ENCODE assay signal across 9 cellular contexts in the genomic region with DNA sequence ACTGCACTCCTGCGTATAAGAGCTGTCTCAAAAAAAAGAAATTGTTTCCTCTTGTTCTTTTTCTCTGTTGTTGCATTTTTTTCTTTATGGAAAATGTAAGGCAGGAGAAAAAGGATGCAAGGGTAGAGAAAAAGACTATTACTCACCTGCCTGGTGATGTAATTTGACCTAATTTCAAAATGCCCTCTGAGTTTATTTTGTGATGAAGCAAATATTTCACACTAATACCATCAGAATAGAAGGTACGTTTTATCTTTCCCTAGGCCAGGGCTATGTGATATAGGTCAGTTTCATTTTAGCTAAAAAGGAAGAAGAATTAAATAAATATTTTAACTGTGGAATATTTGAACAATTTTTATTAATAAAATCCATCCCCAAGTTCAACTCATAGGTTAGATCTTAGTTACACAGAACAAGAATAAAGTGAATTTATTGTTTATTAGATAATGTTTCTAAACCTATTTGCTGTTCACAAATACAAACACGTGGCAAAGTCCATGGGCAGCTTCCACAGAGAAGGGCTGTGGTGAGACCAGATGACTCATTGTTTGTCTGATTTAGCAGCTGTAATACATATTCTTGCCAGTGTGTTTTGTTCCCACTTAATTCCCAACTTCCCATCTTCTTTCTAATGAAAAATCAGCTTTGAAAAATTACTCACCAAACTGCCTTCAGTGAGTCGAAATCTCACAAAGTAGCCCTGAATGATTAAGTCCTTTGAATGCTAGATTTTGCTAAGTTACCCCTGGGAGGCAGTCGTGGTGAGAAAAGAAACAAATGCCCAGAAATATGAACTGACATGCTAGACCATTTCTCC. TPM values are rescaled to one million over a fixed set of nuclear protein-coding genes. Genes with fewer than 3 reads are reported as not detected.
A peak's percentile ranks its signal among the peaks of the same experiment; 100 is the strongest.
DNase-seq lines count a peak whose midpoint lies in the region; ATAC-seq and TF ChIP-seq lines count a peak whose summit lies in the region.
"Had no signal": no experiment of that assay in that cellular context is flagged by ENCODE, and none has a peak within 500 bp of the region (broad histone marks: within the 10 kb centered on the region; RNA-seq: fewer than 3 reads in every experiment).

No MANE protein-coding gene starts in this region.

- no peaks in the 10 kb centered on the region for H3K36me3 ChIP-seq in prostate gland

- no peak overlapping the region for H3K27ac ChIP-seq in prostate gland

- H3K4me3 ChIP-seq in epithelial cell of proximal tubule (ENCODE audit: low read depth, low read length) (no peak overlapping the region), prostate gland (no peak overlapping the region)

- no peaks in the 10 kb centered on the region for H3K4me1 ChIP-seq in prostate gland (replicated peaks)

- no peaks in the 10 kb centered on the region for H3K27me3 ChIP-seq in prostate gland (replicated peaks; ENCODE audit: insufficient read depth)

- ATAC-seq in GM18868 (IDR thresholded peaks at IDR 0.05; ENCODE audit: unreplicated experiment) (peak; percentile 58), sciatic nerve (peak; percentile 95), GM18907 (IDR thresholded peaks at IDR 0.05; ENCODE audit: unreplicated experiment) (no peak)

- intact Hi-C loops in sciatic nerve (cut with DNase I) = no loop called here
- intact Hi-C loops in prostate gland (cut with DNase I) = no loop called here

- DNase-seq in NCI-H446 treated with DMSO at 0.1 percent for 48 hours (lab: John Stamatoyannopoulos, UW) = peak; percentile 51
- peak; percentile 47 for DNase-seq in epithelial cell of proximal tubule (ENCODE audit: low read depth)
- no peak for DNase-seq in sciatic nerve (ENCODE audit: low spot score)
- DNase-seq in germinal center (ENCODE audit: low spot score) = no peak
- DNase-seq in NCI-H2107 (lab: John Stamatoyannopoulos, UW) = no peak
- no peak for DNase-seq in prostate gland (ENCODE audit: low spot score)
- DNase-seq: H9 had no signal

- TF ChIP-seq CTCF in epithelial cell of proximal tubule (conservative IDR thresholded peaks at IDR 0.05; ENCODE audit: low read depth, low read length) = no peak
- no peak for TF ChIP-seq CTCF in prostate gland (IDR thresholded peaks at IDR 0.05)

- 55% methylated on average over 5 of the region's 5 CpGs for WGBS in prostate gland

- no peak for TF ChIP-seq POLR2A in prostate gland (IDR thresholded peaks at IDR 0.05)

- no peaks in the 10 kb centered on the region for H3K9me3 ChIP-seq in prostate gland

RNA-seq across cellular contexts. Expression of gene CCDC112, which starts 52.8 kb away (rescaled TPM):
- total RNA-seq in epithelial cell of proximal tubule = 10.0 and 11.7 TPM in 2 replicates
- total RNA-seq in sciatic nerve = 8.9 TPM
- 10 to 100 TPM in 1 of 2 donors, 1 to 10 TPM in 1; 9.4 to 12.9 TPM for total RNA-seq in prostate gland

Comparison
In these comparisons a context has a peak if more than half of its experiments do, and no peak if none do; other contexts are left out.
1. DNase-seq: peak in NCI-H446 treated with DMSO at 0.1 percent for 48 hours (single experiment) and epithelial cell of proximal tubule (single experiment); none in sciatic nerve (single experiment), germinal center (single experiment), NCI-H2107 (single experiment) and prostate gland (single experiment).